ENCODE assay signal across 16 cellular contexts in the genomic region with DNA sequence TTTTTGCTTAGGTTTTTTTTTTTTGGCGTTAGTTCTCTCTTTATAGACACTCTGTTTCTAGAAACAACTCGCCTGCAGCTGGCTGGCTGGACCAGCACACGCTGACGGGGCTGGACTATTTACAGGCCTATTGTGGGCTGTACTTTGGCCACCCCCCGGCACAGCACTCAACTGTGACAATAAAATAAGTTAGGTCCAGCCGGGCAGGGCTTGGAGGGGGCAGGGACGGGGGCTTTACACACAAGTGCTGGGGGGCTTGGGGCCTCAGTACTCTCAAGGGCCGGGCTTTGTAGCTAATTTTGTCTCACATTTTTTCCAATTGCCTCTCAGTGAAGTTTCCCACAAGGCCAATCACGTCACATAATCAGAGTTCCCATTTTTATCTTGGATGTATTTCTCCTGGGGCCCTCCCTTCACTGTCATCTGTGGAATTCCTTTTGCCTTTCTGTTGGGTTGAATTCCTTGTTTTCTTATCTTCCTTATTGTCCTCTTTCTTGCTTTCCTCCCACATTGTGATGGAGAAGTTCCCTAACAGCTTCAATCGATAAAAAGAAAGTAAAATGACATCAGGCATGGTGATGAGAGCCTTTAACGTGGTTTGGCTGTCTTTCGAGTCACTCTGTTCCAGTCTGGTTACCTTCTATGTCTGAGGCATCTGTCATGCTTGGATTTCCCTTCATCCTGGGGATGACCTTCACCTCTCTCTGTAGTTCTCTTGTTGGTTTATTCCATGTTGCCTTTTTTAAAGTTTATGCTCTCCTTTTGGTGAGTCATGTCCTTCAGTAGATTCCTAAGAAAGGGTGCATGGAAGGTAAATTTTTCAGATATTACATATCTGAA. TPM values are rescaled to one million over a fixed set of nuclear protein-coding genes. Genes with fewer than 3 reads are reported as not detected.
A peak's percentile ranks its signal among the peaks of the same experiment; 100 is the strongest.
DNase-seq lines count a peak whose midpoint lies in the region; ATAC-seq, FAIRE-seq and TF ChIP-seq lines count a peak whose summit lies in the region.
"Had no signal": no experiment of that assay in that cellular context is flagged by ENCODE, and none has a peak within 500 bp of the region (broad histone marks: within the 10 kb centered on the region; RNA-seq: fewer than 3 reads in every experiment).

No MANE protein-coding gene starts in this region.

- intact Hi-C loops in activated CD8-positive, alpha-beta T cell treated with anti-CD3 and anti-CD28 coated beads for 36 hours (cut with micrococcal nuclease) = no loop called here
- intact Hi-C loops in Right ventricle myocardium inferior (cut with DNase I) = no loop called here

- H3K27ac Mint-ChIP-seq in activated CD8-positive, alpha-beta T cell treated with anti-CD3 and anti-CD28 coated beads for 36 hours = no peak overlapping the region
- H3K27ac Mint-ChIP-seq in activated CD8-positive, alpha-beta T cell treated with anti-CD3 and anti-CD28 coated beads, Interleukin-2, amount 10 ng/mL, durations not matched to agents 7 days and 5 days = no peak overlapping the region
- peak overlapping the region; percentile 48 for H3K27ac Mint-ChIP-seq in type B pancreatic cell
- H3K27ac Mint-ChIP-seq: activated T-cell treated with anti-CD3 and anti-CD28 coated beads, Interleukin-2, amount 50 U/mL, for 24 hours had no signal

- H3K4me3 Mint-ChIP-seq in activated CD8-positive, alpha-beta T cell treated with anti-CD3 and anti-CD28 coated beads for 36 hours = no peak overlapping the region
- H3K4me3 Mint-ChIP-seq in activated CD8-positive, alpha-beta T cell treated with anti-CD3 and anti-CD28 coated beads, Interleukin-2, amount 10 ng/mL, durations not matched to agents 7 days and 5 days = no peak overlapping the region
- H3K4me3 Mint-ChIP-seq in type B pancreatic cell = no peak overlapping the region
- H3K4me3 Mint-ChIP-seq: activated T-cell treated with anti-CD3 and anti-CD28 coated beads, Interleukin-2, amount 50 U/mL, for 24 hours had no signal

- CTCF ChIA-PET in activated CD8-positive, alpha-beta T cell treated with anti-CD3 and anti-CD28 coated beads for 36 hours (lab: Charles Lee) = interaction anchor here (1.0 to 1.2 kb wide), 3 partner anchors 33 to 120 kb away, joined by 3 to 7 read pairs (median 3); no protein-coding TSS in a partner anchor
- CTCF ChIA-PET in activated CD8-positive, alpha-beta T cell treated with anti-CD3 and anti-CD28 coated beads, Interleukin-2, amount 10 ng/mL, durations not matched to agents 7 days and 5 days (lab: Charles Lee) = interaction anchor here (0.7 to 1.7 kb wide), 5 partner anchors 13 to 171 kb away, joined by 3 to 5 read pairs (median 4); no protein-coding TSS in a partner anchor

- ATAC-seq in activated CD8-positive, alpha-beta T cell treated with anti-CD3 and anti-CD28 coated beads for 36 hours = peak; percentile 34
- ATAC-seq in activated CD8-positive, alpha-beta T cell treated with anti-CD3 and anti-CD28 coated beads, Interleukin-2, amount 10 ng/mL, durations not matched to agents 7 days and 5 days = no peak
- ATAC-seq in Right ventricle myocardium inferior (peak; percentile 72), GM21367 (IDR thresholded peaks at IDR 0.05; ENCODE audit: unreplicated experiment) (no peak)
- ATAC-seq: K562 had no signal

- no peak for TF ChIP-seq CTCF in activated CD8-positive, alpha-beta T cell treated with anti-CD3 and anti-CD28 coated beads for 36 hours (IDR thresholded peaks at IDR 0.05)
- TF ChIP-seq CTCF in type B pancreatic cell (conservative IDR thresholded peaks at IDR 0.05) = no peak

- no peaks in the 10 kb centered on the region for H3K36me3 Mint-ChIP-seq in activated CD8-positive, alpha-beta T cell treated with anti-CD3 and anti-CD28 coated beads for 36 hours (ENCODE audit: low read depth)
- H3K36me3 Mint-ChIP-seq in activated CD8-positive, alpha-beta T cell treated with anti-CD3 and anti-CD28 coated beads, Interleukin-2, amount 10 ng/mL, durations not matched to agents 7 days and 5 days (ENCODE audit: low read depth) = no peaks in the 10 kb centered on the region
- peaks cover 4% of the 10 kb centered on the region for H3K36me3 Mint-ChIP-seq in type B pancreatic cell

- H3K4me1 ChIP-seq in mesodermal cell (ENCODE audit: control insufficient read depth, insufficient read depth, low read length, poor library complexity, severe bottlenecking) = peaks cover 10% of the 10 kb centered on the region

- H3K4me3 ChIP-seq in mesodermal cell (ENCODE audit: extremely low read depth, insufficient read depth, low read length, poor library complexity, severe bottlenecking) = no peak overlapping the region
- H3K4me3 ChIP-seq: dorsolateral prefrontal cortex, K562 had no signal

- H3K9me3 Mint-ChIP-seq in activated CD8-positive, alpha-beta T cell treated with anti-CD3 and anti-CD28 coated beads for 36 hours = no peaks in the 10 kb centered on the region
- H3K9me3 Mint-ChIP-seq in activated CD8-positive, alpha-beta T cell treated with anti-CD3 and anti-CD28 coated beads, Interleukin-2, amount 10 ng/mL, durations not matched to agents 7 days and 5 days (ENCODE audit: insufficient read depth) = no peaks in the 10 kb centered on the region
- no peaks in the 10 kb centered on the region for H3K9me3 Mint-ChIP-seq in type B pancreatic cell
- H3K9me3 Mint-ChIP-seq: activated T-cell treated with anti-CD3 and anti-CD28 coated beads, Interleukin-2, amount 50 U/mL, for 24 hours had no signal

- H3K27ac ChIP-seq in mesodermal cell (ENCODE audit: low read depth, low read length, severe bottlenecking) = peak overlapping the region; percentile 59

- WGBS in mesodermal cell (ENCODE audit: insufficient coverage in 2 of 2), 2 experiments = 54 to 66% methylated on average over 3 to 9 of the region's 12 CpGs

- H3K27me3 Mint-ChIP-seq in activated CD8-positive, alpha-beta T cell treated with anti-CD3 and anti-CD28 coated beads for 36 hours = no peaks in the 10 kb centered on the region
- no peaks in the 10 kb centered on the region for H3K27me3 Mint-ChIP-seq in activated CD8-positive, alpha-beta T cell treated with anti-CD3 and anti-CD28 coated beads, Interleukin-2, amount 10 ng/mL, durations not matched to agents 7 days and 5 days (ENCODE audit: low read depth)
- H3K27me3 Mint-ChIP-seq in type B pancreatic cell = no peaks in the 10 kb centered on the region
- H3K27me3 Mint-ChIP-seq: activated T-cell treated with anti-CD3 and anti-CD28 coated beads, Interleukin-2, amount 50 U/mL, for 24 hours had no signal

- DNase-seq in activated CD8-positive, alpha-beta T cell treated with anti-CD3 and anti-CD28 coated beads for 36 hours = no peak
- DNase-seq in activated CD8-positive, alpha-beta T cell treated with anti-CD3 and anti-CD28 coated beads, Interleukin-2, amount 10 ng/mL, durations not matched to agents 7 days and 5 days = no peak
- DNase-seq in Right ventricle myocardium inferior (ENCODE audit: missing footprints) (peak; percentile 72), type B pancreatic cell (ENCODE audit: extremely low spot score, unreplicated experiment) (no peak), HTR-8/SVneo (ENCODE audit: insufficient read length, low spot score) (no peak), NCI-H187 (lab: John Stamatoyannopoulos, UW) (no peak)
- DNase-seq: activated T-cell treated with anti-CD3 and anti-CD28 coated beads, Interleukin-2, amount 50 U/mL, for 24 hours; anterior cingulate cortex; dorsolateral prefrontal cortex; NCI-H1105 treated with DMSO at 0.1 percent for 48 hours; NCI-H446; T-helper 1 cell had no signal

- POLR2A ChIA-PET in activated CD8-positive, alpha-beta T cell treated with anti-CD3 and anti-CD28 coated beads for 36 hours (lab: Charles Lee) = no interaction called here
- POLR2A ChIA-PET in activated CD8-positive, alpha-beta T cell treated with anti-CD3 and anti-CD28 coated beads, Interleukin-2, amount 10 ng/mL, durations not matched to agents 7 days and 5 days (lab: Charles Lee) = no interaction called here

- peaks cover 9% of the 10 kb centered on the region for H3K4me1 Mint-ChIP-seq in activated CD8-positive, alpha-beta T cell treated with anti-CD3 and anti-CD28 coated beads for 36 hours (ENCODE audit: low read depth)
- no peaks in the 10 kb centered on the region for H3K4me1 Mint-ChIP-seq in activated CD8-positive, alpha-beta T cell treated with anti-CD3 and anti-CD28 coated beads, Interleukin-2, amount 10 ng/mL, durations not matched to agents 7 days and 5 days (ENCODE audit: low read depth)
- H3K4me1 Mint-ChIP-seq in type B pancreatic cell (ENCODE audit: unreplicated experiment) = peaks cover 10% of the 10 kb centered on the region

- H3K36me3 ChIP-seq in mesodermal cell (ENCODE audit: control insufficient read depth, insufficient read depth, low read length) = no peaks in the 10 kb centered on the region

- no peak for FAIRE-seq in HTR-8/SVneo (lab: Jason Lieb, UNC)
- FAIRE-seq: A204.1, K562 had no signal

- no peaks in the 10 kb centered on the region for H3K9me3 ChIP-seq in mesodermal cell (ENCODE audit: control insufficient read depth, low read length)

RNA-seq across cellular contexts. Expression of a gene that starts 44.1 kb away (rescaled TPM):
- 10 to 100 TPM; 36.1 to 37.2 TPM for total RNA-seq in activated CD8-positive, alpha-beta T cell treated with anti-CD3 and anti-CD28 coated beads for 36 hours
- 10 to 100 TPM; 38.3 to 42.3 TPM for total RNA-seq in activated CD8-positive, alpha-beta T cell treated with anti-CD3 and anti-CD28 coated beads, Interleukin-2, amount 10 ng/mL, durations not matched to agents 7 days and 5 days
- total RNA-seq in Right ventricle myocardium inferior (5.0 TPM), type B pancreatic cell (ENCODE audit: low replicate concordance) (8.2 and 20.4 TPM in 2 replicates)
- 35.5 TPM for polyA plus RNA-seq in mesodermal cell (2013, experiment 1 of 2)
- 32.5 TPM for polyA plus RNA-seq in mesodermal cell (2013, experiment 2 of 2)

Comparison
In these comparisons a context has a peak if more than half of its experiments do, and no peak if none do; other contexts are left out.
1. ATAC-seq: peak in activated CD8-positive, alpha-beta T cell treated with anti-CD3 and anti-CD28 coated beads for 36 hours (single experiment) and Right ventricle myocardium inferior (single experiment); none in activated CD8-positive, alpha-beta T cell treated with anti-CD3 and anti-CD28 coated beads, Interleukin-2, amount 10 ng/mL, durations not matched to agents 7 days and 5 days (single experiment) and GM21367 (single experiment).